In genomic region chr22:42666393-42666792, GRCh38 we compare ENCODE assay signal across 4 cellular contexts. TPM values are rescaled to one million over a fixed set of nuclear protein-coding genes. Genes with fewer than 3 reads are reported as not detected.
"Had no signal": no experiment of that assay in that cellular context is flagged by ENCODE, and none has a peak within 500 bp of the region (broad histone marks: within the 10 kb centered on the region; RNA-seq: fewer than 3 reads in every experiment).

No MANE protein-coding gene starts in this region.

RNA-seq across cellular contexts. Expression of gene ATP5MGL, which starts 26.0 kb away (rescaled TPM):
- total RNA-seq: GM23248, H4, HT-29 had no signal
- polyA plus RNA-seq: GM23248, IMR-90 had no signal
